In genomic region chr12:118374126-118374725, GRCh38 we compare ENCODE assay signal across 1 cellular context.
TF ChIP-seq lines count a peak whose summit lies in the region.

No MANE protein-coding gene starts in this region.

TF ChIP-seq in GM23338, 12 proteins besides CTCF, POLR2A, EP300 and RAD21 (continued from another document):
- TF ChIP-seq, protein P1, sequence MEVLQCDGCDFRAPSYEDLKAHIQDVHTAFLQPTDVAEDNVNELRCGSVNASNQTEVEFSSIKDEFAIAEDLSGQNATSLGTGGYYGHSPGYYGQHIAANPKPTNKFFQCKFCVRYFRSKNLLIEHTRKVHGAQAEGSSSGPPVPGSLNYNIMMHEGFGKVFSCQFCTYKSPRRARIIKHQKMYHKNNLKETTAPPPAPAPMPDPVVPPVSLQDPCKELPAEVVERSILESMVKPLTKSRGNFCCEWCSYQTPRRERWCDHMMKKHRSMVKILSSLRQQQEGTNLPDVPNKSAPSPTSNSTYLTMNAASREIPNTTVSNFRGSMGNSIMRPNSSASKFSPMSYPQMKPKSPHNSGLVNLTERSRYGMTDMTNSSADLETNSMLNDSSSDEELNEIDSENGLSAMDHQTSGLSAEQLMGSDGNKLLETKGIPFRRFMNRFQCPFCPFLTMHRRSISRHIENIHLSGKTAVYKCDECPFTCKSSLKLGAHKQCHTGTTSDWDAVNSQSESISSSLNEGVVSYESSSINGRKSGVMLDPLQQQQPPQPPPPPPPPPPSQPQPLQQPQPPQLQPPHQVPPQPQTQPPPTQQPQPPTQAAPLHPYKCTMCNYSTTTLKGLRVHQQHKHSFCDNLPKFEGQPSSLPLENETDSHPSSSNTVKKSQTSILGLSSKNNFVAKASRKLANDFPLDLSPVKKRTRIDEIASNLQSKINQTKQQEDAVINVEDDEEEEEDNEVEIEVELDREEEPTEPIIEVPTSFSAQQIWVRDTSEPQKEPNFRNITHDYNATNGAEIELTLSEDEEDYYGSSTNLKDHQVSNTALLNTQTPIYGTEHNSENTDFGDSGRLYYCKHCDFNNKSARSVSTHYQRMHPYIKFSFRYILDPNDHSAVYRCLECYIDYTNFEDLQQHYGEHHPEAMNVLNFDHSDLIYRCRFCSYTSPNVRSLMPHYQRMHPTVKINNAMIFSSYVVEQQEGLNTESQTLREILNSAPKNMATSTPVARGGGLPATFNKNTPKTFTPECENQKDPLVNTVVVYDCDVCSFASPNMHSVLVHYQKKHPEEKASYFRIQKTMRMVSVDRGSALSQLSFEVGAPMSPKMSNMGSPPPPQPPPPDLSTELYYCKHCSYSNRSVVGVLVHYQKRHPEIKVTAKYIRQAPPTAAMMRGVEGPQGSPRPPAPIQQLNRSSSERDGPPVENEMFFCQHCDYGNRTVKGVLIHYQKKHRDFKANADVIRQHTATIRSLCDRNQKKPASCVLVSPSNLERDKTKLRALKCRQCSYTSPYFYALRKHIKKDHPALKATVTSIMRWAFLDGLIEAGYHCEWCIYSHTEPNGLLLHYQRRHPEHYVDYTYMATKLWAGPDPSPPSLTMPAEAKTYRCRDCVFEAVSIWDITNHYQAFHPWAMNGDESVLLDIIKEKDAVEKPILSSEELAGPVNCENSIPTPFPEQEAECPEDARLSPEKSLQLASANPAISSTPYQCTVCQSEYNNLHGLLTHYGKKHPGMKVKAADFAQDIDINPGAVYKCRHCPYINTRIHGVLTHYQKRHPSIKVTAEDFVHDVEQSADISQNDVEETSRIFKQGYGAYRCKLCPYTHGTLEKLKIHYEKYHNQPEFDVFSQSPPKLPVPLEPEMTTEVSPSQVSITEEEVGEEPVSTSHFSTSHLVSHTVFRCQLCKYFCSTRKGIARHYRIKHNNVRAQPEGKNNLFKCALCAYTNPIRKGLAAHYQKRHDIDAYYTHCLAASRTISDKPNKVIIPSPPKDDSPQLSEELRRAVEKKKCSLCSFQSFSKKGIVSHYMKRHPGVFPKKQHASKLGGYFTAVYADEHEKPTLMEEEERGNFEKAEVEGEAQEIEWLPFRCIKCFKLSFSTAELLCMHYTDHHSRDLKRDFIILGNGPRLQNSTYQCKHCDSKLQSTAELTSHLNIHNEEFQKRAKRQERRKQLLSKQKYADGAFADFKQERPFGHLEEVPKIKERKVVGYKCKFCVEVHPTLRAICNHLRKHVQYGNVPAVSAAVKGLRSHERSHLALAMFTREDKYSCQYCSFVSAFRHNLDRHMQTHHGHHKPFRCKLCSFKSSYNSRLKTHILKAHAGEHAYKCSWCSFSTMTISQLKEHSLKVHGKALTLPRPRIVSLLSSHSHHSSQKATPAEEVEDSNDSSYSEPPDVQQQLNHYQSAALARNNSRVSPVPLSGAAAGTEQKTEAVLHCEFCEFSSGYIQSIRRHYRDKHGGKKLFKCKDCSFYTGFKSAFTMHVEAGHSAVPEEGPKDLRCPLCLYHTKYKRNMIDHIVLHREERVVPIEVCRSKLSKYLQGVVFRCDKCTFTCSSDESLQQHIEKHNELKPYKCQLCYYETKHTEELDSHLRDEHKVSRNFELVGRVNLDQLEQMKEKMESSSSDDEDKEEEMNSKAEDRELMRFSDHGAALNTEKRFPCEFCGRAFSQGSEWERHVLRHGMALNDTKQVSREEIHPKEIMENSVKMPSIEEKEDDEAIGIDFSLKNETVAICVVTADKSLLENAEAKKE (CRISPR knock-in tag; IDR thresholded peaks at IDR 0.05): no peak
- no peak for TF ChIP-seq ZNF114 (CRISPR knock-in tag; IDR thresholded peaks at IDR 0.05)
- no peak for TF ChIP-seq ZNF331 (CRISPR knock-in tag; IDR thresholded peaks at IDR 0.05; ENCODE audit: low read depth)
- no peak for TF ChIP-seq STAT1 (IDR thresholded peaks at IDR 0.05; ENCODE audit: unreplicated experiment)
- TF ChIP-seq EZH2phosphoT487 (IDR thresholded peaks at IDR 0.05; ENCODE audit: unreplicated experiment): no peak
- no peak for TF ChIP-seq JUNB (IDR thresholded peaks at IDR 0.05; ENCODE audit: unreplicated experiment)
